Comparison of ENCODE assay signal across 8 cellular contexts in the genomic region with DNA sequence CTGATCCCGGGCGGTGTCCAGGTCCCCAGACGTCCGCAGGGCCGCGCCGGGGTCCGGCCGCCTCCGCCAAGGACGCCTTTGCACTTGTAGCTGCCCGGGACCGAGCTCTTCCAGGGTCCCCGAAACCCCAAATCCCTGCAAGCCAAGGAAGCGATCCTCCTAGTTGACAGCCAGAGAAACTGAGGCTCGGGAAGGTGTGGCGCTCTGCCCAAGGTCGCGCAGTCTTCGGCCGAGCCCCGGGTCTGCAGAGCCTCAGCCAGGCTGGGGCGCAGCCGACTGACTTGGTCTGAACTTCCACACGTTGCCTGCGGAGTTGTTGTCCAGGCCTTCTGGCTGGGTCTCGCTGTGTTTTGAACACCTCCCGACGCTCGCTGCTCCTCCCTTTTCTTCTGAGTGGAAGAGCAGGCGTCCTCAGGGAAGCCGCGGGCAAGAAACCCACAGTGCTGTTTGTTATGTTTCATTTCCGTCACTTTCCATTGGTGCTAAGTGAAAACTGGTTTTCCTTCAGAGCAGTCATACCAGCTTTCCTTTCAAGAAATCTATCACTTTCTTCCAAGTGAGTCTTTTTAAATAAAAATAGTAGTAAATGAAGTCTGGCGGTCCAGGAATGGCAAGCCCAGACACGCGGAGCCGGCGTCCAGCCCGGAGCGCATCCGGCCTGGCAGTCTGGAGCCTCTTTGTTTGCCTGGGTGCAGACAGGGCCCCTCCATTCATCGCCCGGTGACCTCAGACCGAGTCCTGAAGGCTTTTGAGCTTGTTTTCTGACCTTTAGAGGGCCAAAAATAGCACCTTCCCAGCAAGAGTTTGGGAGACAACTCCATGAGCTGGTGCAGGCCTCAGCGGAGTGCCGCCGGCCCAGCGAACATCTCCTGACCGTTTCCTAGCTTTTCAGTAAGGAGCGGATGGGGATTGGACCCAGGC. TPM values are rescaled to one million over a fixed set of nuclear protein-coding genes. Genes with fewer than 3 reads are reported as not detected.
DNase-seq lines count a peak whose midpoint lies in the region; ATAC-seq and TF ChIP-seq lines count a peak whose summit lies in the region.

No MANE protein-coding gene starts in this region.

- no peaks in the 10 kb centered on the region for H3K27me3 Mint-ChIP-seq in brain

- peaks cover 46% of the 10 kb centered on the region for H3K4me1 Mint-ChIP-seq in brain

- peak overlapping the region; percentile 89 to 96 (median 95) for H3K4me3 Mint-ChIP-seq in brain

- CTCF ChIA-PET in AG04449 (lab: Yijun Ruan, JAX) = interaction anchor here (0.6 to 3.3 kb wide), 7 partner anchors 16 to 1712 kb away, joined by 3 to 15 read pairs (median 3); no protein-coding TSS in a partner anchor

- peak overlapping the region; percentile 83 to 97 (median 93) for H3K27ac Mint-ChIP-seq in brain

- H3K9me3 Mint-ChIP-seq in brain = no peaks in the 10 kb centered on the region

- TF ChIP-seq CTCF in AG04449 (IDR thresholded peaks at IDR 0.05; ENCODE audit: insufficient read depth, low read length, missing control alignments) (no peak), brain (conservative IDR thresholded peaks at IDR 0.05) (no peak), retinal pigment epithelial cell (conservative IDR thresholded peaks at IDR 0.05; ENCODE audit: low read depth, low read length) (no peak)

- H3K4me3 ChIP-seq in AG04449 (ENCODE audit: low read depth, low read length) = peak overlapping the region; percentile 83
- peak overlapping the region; percentile 56; the same call in 1 of the 2 replicates for H3K4me3 ChIP-seq in GM08714 (ENCODE audit: low read length)
- peak overlapping the region; percentile 67 for H3K4me3 ChIP-seq in iPS-11a (ENCODE audit: low read depth, low read length)
- peak overlapping the region; percentile 80 for H3K4me3 ChIP-seq in retinal pigment epithelial cell (ENCODE audit: low read length)

- DNase-seq in AG04449 (ENCODE audit: low read depth, low spot score) = peak; percentile 16
- peak; percentile 50 for DNase-seq in OCI-M1 (lab: John Stamatoyannopoulos, UW)
- DNase-seq in retinal pigment epithelial cell (ENCODE audit: low read depth) = no peak

- POLR2A ChIA-PET in AG04449 (lab: Yijun Ruan, JAX) = interaction anchor here (0.7 to 1.1 kb wide), 2 partner anchors 80 to 1352 kb away, joined by 3 to 5 read pairs; no protein-coding TSS in a partner anchor

- ATAC-seq in HG02943 (IDR thresholded peaks at IDR 0.05; ENCODE audit: low read depth, unreplicated experiment) (peak; percentile 43), HG03196 (IDR thresholded peaks at IDR 0.05; ENCODE audit: unreplicated experiment) (no peak)

- peaks cover 9% of the 10 kb centered on the region for H3K36me3 Mint-ChIP-seq in brain

RNA-seq across cellular contexts. Expression of a gene that starts 0.7 kb away (rescaled TPM):
- 191 TPM for polyA plus RNA-seq in brain (ENCODE audit: insufficient read depth, low read depth, low replicate concordance)

RNA-seq across cellular contexts. Expression of a gene that starts 32.5 kb away (rescaled TPM):
- 26.3 TPM for polyA plus RNA-seq in brain (ENCODE audit: insufficient read depth, low read depth, low replicate concordance)

RNA-seq across cellular contexts. Expression of a gene that starts 33.0 kb away (rescaled TPM):
- polyA plus RNA-seq in brain (ENCODE audit: insufficient read depth, low read depth, low replicate concordance) = 27.0 TPM

RNA-seq across cellular contexts. Expression of a gene that starts 52.6 kb away (rescaled TPM):
- polyA plus RNA-seq in brain (ENCODE audit: insufficient read depth, low read depth, low replicate concordance) = 1.0 TPM
